1 cellular context compared by ENCODE assay signal in the genomic region with DNA sequence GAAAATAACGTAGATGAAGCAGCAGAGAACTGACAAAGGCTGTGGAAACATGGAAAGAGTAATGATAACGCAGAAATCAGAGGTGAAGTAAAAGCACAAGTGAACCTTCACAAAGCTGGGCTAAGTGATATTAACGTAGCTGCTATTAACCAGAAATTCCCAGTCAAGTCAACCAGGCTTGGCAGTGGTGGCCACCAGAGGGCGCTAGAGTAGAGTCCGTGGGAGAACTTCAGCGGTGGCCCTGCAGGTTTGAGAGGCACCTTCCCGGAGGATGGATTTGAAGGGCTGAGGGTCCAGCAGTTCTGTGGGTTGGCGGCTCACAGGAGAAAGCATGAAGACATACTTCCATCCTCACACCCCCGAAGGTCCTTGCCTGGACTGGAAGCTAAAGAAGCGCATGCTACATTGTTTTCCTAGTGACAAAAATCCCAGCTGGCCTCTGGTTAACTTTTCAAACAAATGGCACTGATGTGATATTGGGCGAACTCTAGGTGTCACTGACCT.
TF ChIP-seq lines count a peak whose summit lies in the region.

No MANE protein-coding gene starts in this region.

TF ChIP-seq in K562, 482 proteins besides CTCF, POLR2A, EP300 and RAD21 (continued from another document and continues in another):
- TF ChIP-seq, protein P1, sequence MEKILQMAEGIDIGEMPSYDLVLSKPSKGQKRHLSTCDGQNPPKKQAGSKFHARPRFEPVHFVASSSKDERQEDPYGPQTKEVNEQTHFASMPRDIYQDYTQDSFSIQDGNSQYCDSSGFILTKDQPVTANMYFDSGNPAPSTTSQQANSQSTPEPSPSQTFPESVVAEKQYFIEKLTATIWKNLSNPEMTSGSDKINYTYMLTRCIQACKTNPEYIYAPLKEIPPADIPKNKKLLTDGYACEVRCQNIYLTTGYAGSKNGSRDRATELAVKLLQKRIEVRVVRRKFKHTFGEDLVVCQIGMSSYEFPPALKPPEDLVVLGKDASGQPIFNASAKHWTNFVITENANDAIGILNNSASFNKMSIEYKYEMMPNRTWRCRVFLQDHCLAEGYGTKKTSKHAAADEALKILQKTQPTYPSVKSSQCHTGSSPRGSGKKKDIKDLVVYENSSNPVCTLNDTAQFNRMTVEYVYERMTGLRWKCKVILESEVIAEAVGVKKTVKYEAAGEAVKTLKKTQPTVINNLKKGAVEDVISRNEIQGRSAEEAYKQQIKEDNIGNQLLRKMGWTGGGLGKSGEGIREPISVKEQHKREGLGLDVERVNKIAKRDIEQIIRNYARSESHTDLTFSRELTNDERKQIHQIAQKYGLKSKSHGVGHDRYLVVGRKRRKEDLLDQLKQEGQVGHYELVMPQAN (IDR thresholded peaks at IDR 0.05; ENCODE audit: borderline replicate concordance), result no peak
- TF ChIP-seq, protein P2, sequence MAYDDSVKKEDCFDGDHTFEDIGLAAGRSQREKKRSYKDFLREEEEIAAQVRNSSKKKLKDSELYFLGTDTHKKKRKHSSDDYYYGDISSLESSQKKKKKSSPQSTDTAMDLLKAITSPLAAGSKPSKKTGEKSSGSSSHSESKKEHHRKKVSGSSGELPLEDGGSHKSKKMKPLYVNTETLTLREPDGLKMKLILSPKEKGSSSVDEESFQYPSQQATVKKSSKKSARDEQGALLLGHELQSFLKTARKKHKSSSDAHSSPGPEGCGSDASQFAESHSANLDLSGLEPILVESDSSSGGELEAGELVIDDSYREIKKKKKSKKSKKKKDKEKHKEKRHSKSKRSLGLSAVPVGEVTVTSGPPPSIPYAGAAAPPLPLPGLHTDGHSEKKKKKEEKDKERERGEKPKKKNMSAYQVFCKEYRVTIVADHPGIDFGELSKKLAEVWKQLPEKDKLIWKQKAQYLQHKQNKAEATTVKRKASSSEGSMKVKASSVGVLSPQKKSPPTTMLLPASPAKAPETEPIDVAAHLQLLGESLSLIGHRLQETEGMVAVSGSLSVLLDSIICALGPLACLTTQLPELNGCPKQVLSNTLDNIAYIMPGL (CRISPR knock-in tag; IDR thresholded peaks at IDR 0.05), result peak; percentile 59; the same call in 1 of the 2 replicates
- TF ChIP-seq COPS2 (conservative IDR thresholded peaks at IDR 0.05) (no peak), ETV6 (IDR thresholded peaks at IDR 0.05; ENCODE audit: borderline replicate concordance in 1 of 2, low read depth in 2 of 2, low read length in 1 of 2) (no peak), ETV6 (CRISPR knock-in tag; IDR thresholded peaks at IDR 0.05; ENCODE audit: borderline replicate concordance) (no peak), ZNF668 (CRISPR knock-in tag; IDR thresholded peaks at IDR 0.05) (no peak), RBM39 (optimal IDR thresholded peaks at IDR 0.05; ENCODE audit: low read depth, low read length) (no peak), ZNF143 (CRISPR knock-in tag; IDR thresholded peaks at IDR 0.05) (peak; percentile 28; the same call in 1 of the 2 replicates), CC2D1A (IDR thresholded peaks at IDR 0.05) (peak; percentile 91), SMC3 (conservative IDR thresholded peaks at IDR 0.05; ENCODE audit: insufficient read depth, low read depth, low read length) (peak; percentile 99), MEIS2 (IDR thresholded peaks at IDR 0.05; ENCODE audit: partially characterized antibody) (peak; percentile 7), DACH1 (IDR thresholded peaks at IDR 0.05; ENCODE audit: partially characterized antibody) (peak; percentile 74), HDGF (IDR thresholded peaks at IDR 0.05) (peak; percentile 19; the same call in 1 of the 2 replicates), RCOR1 (IDR thresholded peaks at IDR 0.05; ENCODE audit: borderline replicate concordance in 1 of 2, low read depth in 2 of 2, low read length in 2 of 2) (peak in 1 of 2 experiments; percentile 84; a peak in 2 of 4 replicates), JUN (IDR thresholded peaks at IDR 0.05; ENCODE audit: borderline replicate concordance, low read depth, low read length) (peak; percentile 54; the same call in 1 of the 2 replicates), JUN (CRISPR knock-in tag; IDR thresholded peaks at IDR 0.05; ENCODE audit: borderline replicate concordance) (no peak), KLF10 (CRISPR knock-in tag; IDR thresholded peaks at IDR 0.05) (no peak), CEBPB (tag; IDR thresholded peaks at IDR 0.05) (no peak), CBX5 (IDR thresholded peaks at IDR 0.05; ENCODE audit: borderline replicate concordance, low read depth) (no peak), ELF1 (tag; IDR thresholded peaks at IDR 0.05) (no peak), TRIM24 (IDR thresholded peaks at IDR 0.05) (0 out of 4 replicates have a peak, but pooled peaks of 1 of the 2 experiments have one; percentile 31), BACH1 (tag; IDR thresholded peaks at IDR 0.05) (no peak), L3MBTL2 (IDR thresholded peaks at IDR 0.05) (peak; percentile 40), MED1 (CRISPR knock-in tag; IDR thresholded peaks at IDR 0.05; ENCODE audit: borderline replicate concordance) (no peak), RB1 (IDR thresholded peaks at IDR 0.05; ENCODE audit: low read depth) (peak; percentile 59), HNRNPL (IDR thresholded peaks at IDR 0.05; ENCODE audit: low read depth, low read length) (no peak), ZBTB7A (IDR thresholded peaks at IDR 0.05; ENCODE audit: borderline replicate concordance, control insufficient read depth, low read depth, low read length) (peak; percentile 15; the same call in 1 of the 2 replicates), ARID2 (IDR thresholded peaks at IDR 0.05) (peak; percentile 90)
- TF ChIP-seq, protein P3, sequence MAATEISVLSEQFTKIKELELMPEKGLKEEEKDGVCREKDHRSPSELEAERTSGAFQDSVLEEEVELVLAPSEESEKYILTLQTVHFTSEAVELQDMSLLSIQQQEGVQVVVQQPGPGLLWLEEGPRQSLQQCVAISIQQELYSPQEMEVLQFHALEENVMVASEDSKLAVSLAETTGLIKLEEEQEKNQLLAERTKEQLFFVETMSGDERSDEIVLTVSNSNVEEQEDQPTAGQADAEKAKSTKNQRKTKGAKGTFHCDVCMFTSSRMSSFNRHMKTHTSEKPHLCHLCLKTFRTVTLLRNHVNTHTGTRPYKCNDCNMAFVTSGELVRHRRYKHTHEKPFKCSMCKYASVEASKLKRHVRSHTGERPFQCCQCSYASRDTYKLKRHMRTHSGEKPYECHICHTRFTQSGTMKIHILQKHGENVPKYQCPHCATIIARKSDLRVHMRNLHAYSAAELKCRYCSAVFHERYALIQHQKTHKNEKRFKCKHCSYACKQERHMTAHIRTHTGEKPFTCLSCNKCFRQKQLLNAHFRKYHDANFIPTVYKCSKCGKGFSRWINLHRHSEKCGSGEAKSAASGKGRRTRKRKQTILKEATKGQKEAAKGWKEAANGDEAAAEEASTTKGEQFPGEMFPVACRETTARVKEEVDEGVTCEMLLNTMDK (IDR thresholded peaks at IDR 0.05; ENCODE audit: borderline replicate concordance, insufficient read depth, low read depth, low read length, poor library complexity, severe bottlenecking), result peak; percentile 54
- TF ChIP-seq, protein P4, sequence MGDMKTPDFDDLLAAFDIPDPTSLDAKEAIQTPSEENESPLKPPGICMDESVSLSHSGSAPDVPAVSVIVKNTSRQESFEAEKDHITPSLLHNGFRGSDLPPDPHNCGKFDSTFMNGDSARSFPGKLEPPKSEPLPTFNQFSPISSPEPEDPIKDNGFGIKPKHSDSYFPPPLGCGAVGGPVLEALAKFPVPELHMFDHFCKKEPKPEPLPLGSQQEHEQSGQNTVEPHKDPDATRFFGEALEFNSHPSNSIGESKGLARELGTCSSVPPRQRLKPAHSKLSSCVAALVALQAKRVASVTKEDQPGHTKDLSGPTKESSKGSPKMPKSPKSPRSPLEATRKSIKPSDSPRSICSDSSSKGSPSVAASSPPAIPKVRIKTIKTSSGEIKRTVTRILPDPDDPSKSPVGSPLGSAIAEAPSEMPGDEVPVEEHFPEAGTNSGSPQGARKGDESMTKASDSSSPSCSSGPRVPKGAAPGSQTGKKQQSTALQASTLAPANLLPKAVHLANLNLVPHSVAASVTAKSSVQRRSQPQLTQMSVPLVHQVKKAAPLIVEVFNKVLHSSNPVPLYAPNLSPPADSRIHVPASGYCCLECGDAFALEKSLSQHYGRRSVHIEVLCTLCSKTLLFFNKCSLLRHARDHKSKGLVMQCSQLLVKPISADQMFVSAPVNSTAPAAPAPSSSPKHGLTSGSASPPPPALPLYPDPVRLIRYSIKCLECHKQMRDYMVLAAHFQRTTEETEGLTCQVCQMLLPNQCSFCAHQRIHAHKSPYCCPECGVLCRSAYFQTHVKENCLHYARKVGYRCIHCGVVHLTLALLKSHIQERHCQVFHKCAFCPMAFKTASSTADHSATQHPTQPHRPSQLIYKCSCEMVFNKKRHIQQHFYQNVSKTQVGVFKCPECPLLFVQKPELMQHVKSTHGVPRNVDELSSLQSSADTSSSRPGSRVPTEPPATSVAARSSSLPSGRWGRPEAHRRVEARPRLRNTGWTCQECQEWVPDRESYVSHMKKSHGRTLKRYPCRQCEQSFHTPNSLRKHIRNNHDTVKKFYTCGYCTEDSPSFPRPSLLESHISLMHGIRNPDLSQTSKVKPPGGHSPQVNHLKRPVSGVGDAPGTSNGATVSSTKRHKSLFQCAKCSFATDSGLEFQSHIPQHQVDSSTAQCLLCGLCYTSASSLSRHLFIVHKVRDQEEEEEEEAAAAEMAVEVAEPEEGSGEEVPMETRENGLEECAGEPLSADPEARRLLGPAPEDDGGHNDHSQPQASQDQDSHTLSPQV (IDR thresholded peaks at IDR 0.05), result 0 out of 2 replicates have a peak, but pooled peaks have one; percentile 44
- TF ChIP-seq, protein P5, sequence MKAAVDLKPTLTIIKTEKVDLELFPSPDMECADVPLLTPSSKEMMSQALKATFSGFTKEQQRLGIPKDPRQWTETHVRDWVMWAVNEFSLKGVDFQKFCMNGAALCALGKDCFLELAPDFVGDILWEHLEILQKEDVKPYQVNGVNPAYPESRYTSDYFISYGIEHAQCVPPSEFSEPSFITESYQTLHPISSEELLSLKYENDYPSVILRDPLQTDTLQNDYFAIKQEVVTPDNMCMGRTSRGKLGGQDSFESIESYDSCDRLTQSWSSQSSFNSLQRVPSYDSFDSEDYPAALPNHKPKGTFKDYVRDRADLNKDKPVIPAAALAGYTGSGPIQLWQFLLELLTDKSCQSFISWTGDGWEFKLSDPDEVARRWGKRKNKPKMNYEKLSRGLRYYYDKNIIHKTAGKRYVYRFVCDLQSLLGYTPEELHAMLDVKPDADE (conservative IDR thresholded peaks at IDR 0.05; ENCODE audit: control insufficient read depth, low read depth, low read length), result no peak
- TF ChIP-seq, protein P6, sequence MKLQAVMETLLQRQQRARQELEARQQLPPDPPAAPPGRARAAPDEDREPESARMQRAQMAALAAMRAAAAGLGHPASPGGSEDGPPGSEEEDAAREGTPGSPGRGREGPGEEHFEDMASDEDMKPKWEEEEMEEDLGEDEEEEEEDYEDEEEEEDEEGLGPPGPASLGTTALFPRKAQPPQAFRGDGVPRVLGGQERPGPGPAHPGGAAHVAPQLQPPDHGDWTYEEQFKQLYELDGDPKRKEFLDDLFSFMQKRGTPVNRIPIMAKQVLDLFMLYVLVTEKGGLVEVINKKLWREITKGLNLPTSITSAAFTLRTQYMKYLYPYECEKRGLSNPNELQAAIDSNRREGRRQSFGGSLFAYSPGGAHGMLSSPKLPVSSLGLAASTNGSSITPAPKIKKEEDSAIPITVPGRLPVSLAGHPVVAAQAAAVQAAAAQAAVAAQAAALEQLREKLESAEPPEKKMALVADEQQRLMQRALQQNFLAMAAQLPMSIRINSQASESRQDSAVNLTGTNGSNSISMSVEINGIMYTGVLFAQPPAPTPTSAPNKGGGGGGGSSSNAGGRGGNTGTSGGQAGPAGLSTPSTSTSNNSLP (IDR thresholded peaks at IDR 0.05; ENCODE audit: borderline replicate concordance, low read depth, low read length), result peak; percentile 40; the same call in 1 of the 2 replicates
- TF ChIP-seq, protein P7, sequence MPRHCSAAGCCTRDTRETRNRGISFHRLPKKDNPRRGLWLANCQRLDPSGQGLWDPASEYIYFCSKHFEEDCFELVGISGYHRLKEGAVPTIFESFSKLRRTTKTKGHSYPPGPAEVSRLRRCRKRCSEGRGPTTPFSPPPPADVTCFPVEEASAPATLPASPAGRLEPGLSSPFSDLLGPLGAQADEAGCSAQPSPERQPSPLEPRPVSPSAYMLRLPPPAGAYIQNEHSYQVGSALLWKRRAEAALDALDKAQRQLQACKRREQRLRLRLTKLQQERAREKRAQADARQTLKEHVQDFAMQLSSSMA (CRISPR knock-in tag; IDR thresholded peaks at IDR 0.05), result no peak
- TF ChIP-seq, protein P8, sequence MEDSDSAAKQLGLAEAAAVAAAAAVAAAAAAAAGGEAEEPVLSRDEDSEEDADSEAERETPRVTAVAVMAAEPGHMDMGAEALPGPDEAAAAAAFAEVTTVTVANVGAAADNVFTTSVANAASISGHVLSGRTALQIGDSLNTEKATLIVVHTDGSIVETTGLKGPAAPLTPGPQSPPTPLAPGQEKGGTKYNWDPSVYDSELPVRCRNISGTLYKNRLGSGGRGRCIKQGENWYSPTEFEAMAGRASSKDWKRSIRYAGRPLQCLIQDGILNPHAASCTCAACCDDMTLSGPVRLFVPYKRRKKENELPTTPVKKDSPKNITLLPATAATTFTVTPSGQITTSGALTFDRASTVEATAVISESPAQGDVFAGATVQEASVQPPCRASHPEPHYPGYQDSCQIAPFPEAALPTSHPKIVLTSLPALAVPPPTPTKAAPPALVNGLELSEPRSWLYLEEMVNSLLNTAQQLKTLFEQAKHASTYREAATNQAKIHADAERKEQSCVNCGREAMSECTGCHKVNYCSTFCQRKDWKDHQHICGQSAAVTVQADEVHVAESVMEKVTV (CRISPR knock-in tag; IDR thresholded peaks at IDR 0.05), result peak; percentile 93
- TF ChIP-seq, protein P9, sequence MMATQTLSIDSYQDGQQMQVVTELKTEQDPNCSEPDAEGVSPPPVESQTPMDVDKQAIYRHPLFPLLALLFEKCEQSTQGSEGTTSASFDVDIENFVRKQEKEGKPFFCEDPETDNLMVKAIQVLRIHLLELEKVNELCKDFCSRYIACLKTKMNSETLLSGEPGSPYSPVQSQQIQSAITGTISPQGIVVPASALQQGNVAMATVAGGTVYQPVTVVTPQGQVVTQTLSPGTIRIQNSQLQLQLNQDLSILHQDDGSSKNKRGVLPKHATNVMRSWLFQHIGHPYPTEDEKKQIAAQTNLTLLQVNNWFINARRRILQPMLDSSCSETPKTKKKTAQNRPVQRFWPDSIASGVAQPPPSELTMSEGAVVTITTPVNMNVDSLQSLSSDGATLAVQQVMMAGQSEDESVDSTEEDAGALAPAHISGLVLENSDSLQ (IDR thresholded peaks at IDR 0.05), result peak; percentile 15; the same call in 1 of the 2 replicates
- TF ChIP-seq, protein P10, sequence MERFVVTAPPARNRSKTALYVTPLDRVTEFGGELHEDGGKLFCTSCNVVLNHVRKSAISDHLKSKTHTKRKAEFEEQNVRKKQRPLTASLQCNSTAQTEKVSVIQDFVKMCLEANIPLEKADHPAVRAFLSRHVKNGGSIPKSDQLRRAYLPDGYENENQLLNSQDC (CRISPR knock-in tag; IDR thresholded peaks at IDR 0.05), result no peak
